ENCODE assay signal across 27 cellular contexts in the genomic region with DNA sequence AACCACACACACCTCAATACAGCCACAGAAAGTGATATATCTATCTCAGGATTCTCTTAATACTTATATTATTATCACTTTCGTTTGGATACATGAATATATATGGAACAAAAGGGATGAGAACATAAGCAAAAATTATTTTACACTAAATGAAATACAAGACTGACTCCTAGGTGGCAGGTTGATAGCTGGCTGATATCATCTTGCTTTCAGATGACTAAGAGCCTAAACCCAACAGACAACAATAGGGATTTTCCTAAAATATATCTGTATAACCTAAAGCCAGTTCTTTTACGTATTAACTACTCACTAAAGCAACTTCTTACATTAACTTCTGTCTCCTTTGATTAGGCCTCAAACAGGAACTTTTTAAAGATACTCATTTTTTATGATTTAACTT.
A peak's percentile ranks its signal among the peaks of the same experiment; 100 is the strongest.
DNase-seq lines count a peak whose midpoint lies in the region; ATAC-seq, FAIRE-seq and TF ChIP-seq lines count a peak whose summit lies in the region.
"Had no signal": no experiment of that assay in that cellular context is flagged by ENCODE, and none has a peak within 500 bp of the region (broad histone marks: within the 10 kb centered on the region; RNA-seq: fewer than 3 reads in every experiment).

No MANE protein-coding gene starts in this region.

- POLR2A ChIA-PET in MCF 10A (lab: Yijun Ruan, JAX), result interaction anchor here (1.2 to 2.0 kb wide), 3 partner anchors 65 to 172 kb away, joined by 4 to 5 read pairs (median 5); a partner anchor contains a TSS
- POLR2A ChIA-PET in GM12878 (lab: Charles Lee), result no interaction called here
- POLR2A ChIA-PET in naive thymus-derived CD4-positive, alpha-beta T cell (lab: Charles Lee), result interaction anchor here (1.3 kb wide), 1 partner anchor 63 kb away, joined by 5 read pairs; no protein-coding TSS in a partner anchor

- H3K4me3 ChIP-seq in mammary epithelial cell (replicated peaks in 1 of 3; ENCODE audit: insufficient read depth in 1 of 3, low read depth in 2 of 3, low read length in 3 of 3) (no peak overlapping the region), GM12878 (no peak overlapping the region)
- H3K4me3 ChIP-seq in naive thymus-derived CD4-positive, alpha-beta T cell (ENCODE audit: low read length), result no peak overlapping the region
- H3K4me3 ChIP-seq: A549, GM23338, MG63, SJSA1 had no signal

- H3K27ac ChIP-seq in mammary epithelial cell (ENCODE audit: insufficient read depth, low read depth, low read length) (no peak overlapping the region), GM12878 (ENCODE audit: control insufficient read depth, insufficient read depth) (no peak overlapping the region)
- no peak overlapping the region for H3K27ac ChIP-seq in naive thymus-derived CD4-positive, alpha-beta T cell (ENCODE audit: low read depth, low read length)
- H3K27ac ChIP-seq: A549, SJSA1 had no signal

- dilution Hi-C loops in mammary epithelial cell (cut with HindIII; ENCODE audit: low sequenced_read_pairs), result no loop called here

- no peaks in the 10 kb centered on the region for H3K27me3 ChIP-seq in mammary epithelial cell (ENCODE audit: insufficient read depth, low read length)
- no peaks in the 10 kb centered on the region for H3K27me3 ChIP-seq in GM12878 (replicated peaks in 1 of 2; ENCODE audit: control insufficient read depth in 2 of 2, insufficient read depth in 2 of 2, low read length in 1 of 2)
- H3K27me3 ChIP-seq in naive thymus-derived CD4-positive, alpha-beta T cell (ENCODE audit: control insufficient read depth in 2 of 2, insufficient read depth in 2 of 2, low read length in 2 of 2), result no peaks in the 10 kb centered on the region
- H3K27me3 ChIP-seq: MG63, SJSA1 had no signal

- CTCF ChIA-PET in mammary epithelial cell (lab: Charles Lee; ENCODE audit: low non-redundant PET) (interaction anchor here (0.5 kb wide), 1 partner anchor 645 kb away, joined by 10 read pairs; no protein-coding TSS in a partner anchor), MCF 10A (lab: Yijun Ruan, JAX) (no interaction called here), GM12878 (lab: Yijun Ruan, JAX) (interaction anchor here (0.9 kb wide), 1 partner anchor 64 kb away, joined by 3 read pairs; no protein-coding TSS in a partner anchor)
- CTCF ChIA-PET in naive thymus-derived CD4-positive, alpha-beta T cell (lab: Charles Lee), result no interaction called here

- WGBS in mammary epithelial cell (ENCODE audit: low coverage, missing lambda C conversion rate), result 83% methylated on average over 2 of the region's 2 CpGs
- 26% methylated on average over 2 of the region's 2 CpGs for WGBS in GM12878 (ENCODE audit: insufficient coverage, insufficient replicate concordance, low lambda C conversion rate, missing lambda C conversion rate)

- no peaks in the 10 kb centered on the region for H3K27me3 Mint-ChIP-seq in MCF 10A (ENCODE audit: insufficient read depth, unreplicated experiment)
- no peaks in the 10 kb centered on the region for H3K27me3 Mint-ChIP-seq in naive thymus-derived CD4-positive, alpha-beta T cell
- peaks cover under 1% of the 10 kb centered on the region for H3K27me3 Mint-ChIP-seq in nephron progenitor cell (ENCODE audit: low read depth, poor library complexity)

- DNase-seq in mammary epithelial cell, result no peak
- DNase-seq in MCF 10A (ENCODE audit: unreplicated experiment), result no peak
- no peak for DNase-seq in GM18507 (ENCODE audit: extremely low spot score, insufficient read length, low read depth)
- DNase-seq in GM12878 (ENCODE audit: low read depth, low spot score), result no peak
- DNase-seq in stimulated activated effector memory CD8-positive, alpha-beta T cell treated with anti-CD3 and anti-CD28 coated beads, Interleukin-12 subunit alpha, Interleukin-12 subunit beta, amount 100 ng/mL, for 72 hours (ENCODE audit: low spot score in 2 of 2), result no peak
- DNase-seq in T-helper 2 cell, result no peak
- DNase-seq in naive thymus-derived CD4-positive, alpha-beta T cell, result no peak
- DNase-seq in nephron progenitor cell, result no peak
- DNase-seq: C1 segment of cervical spinal cord; Caco-2; CD8-positive, alpha-beta T cell; DMS 273 treated with DMSO at 0.1 percent for 48 hours; DMS79; EL; GDM1; H9; HFFc6; KBM-7; MG63; NCI-H2029; NCI-H526 treated with DMSO at 0.1 percent for 48 hours; Right ventricle myocardium superior; RPMI8226 had no signal

- no peak for TF ChIP-seq CTCF in mammary epithelial cell (conservative IDR thresholded peaks at IDR 0.05 in 1 of 2, IDR thresholded peaks at IDR 0.05 in 1 of 2; ENCODE audit: extremely low read depth in 1 of 2, insufficient read depth in 1 of 2, low read depth in 1 of 2, low read length in 2 of 2)
- no peak for TF ChIP-seq CTCF in MCF 10A (IDR thresholded peaks at IDR 0.05; ENCODE audit: unreplicated experiment)
- TF ChIP-seq CTCF in GM12878 (IDR thresholded peaks at IDR 0.05 in 2 of 3, conservative IDR thresholded peaks at IDR 0.05 in 1 of 3; ENCODE audit: control insufficient read depth in 2 of 3, extremely low read depth in 1 of 3, insufficient read depth in 1 of 3, low read depth in 3 of 3, low read length in 3 of 3), result no peak
- no peak for TF ChIP-seq CTCF in nephron progenitor cell (IDR thresholded peaks at IDR 0.05)

- H3K79me2 ChIP-seq in mammary epithelial cell (ENCODE audit: insufficient read depth, low read length), result peaks cover 10% of the 10 kb centered on the region
- H3K79me2 ChIP-seq in GM12878 (ENCODE audit: control insufficient read depth, insufficient read depth, low read length), result no peaks in the 10 kb centered on the region

- H3K36me3 ChIP-seq in mammary epithelial cell (ENCODE audit: insufficient read depth, low read length) (peaks cover 11% of the 10 kb centered on the region), GM12878 (ENCODE audit: control insufficient read depth in 2 of 2, insufficient read depth in 2 of 2, low read length in 1 of 2) (peaks cover 0 to 17% of the 10 kb centered on the region in 2 experiments; a peak in 3 of 4 replicates)
- H3K36me3 ChIP-seq in naive thymus-derived CD4-positive, alpha-beta T cell (ENCODE audit: control insufficient read depth in 2 of 3, insufficient read depth in 3 of 3, low read length in 3 of 3), result peaks cover under 1 to 25% (median 7%) of the 10 kb centered on the region in 3 experiments

- H3K9me3 Mint-ChIP-seq in MCF 10A (ENCODE audit: unreplicated experiment) (no peaks in the 10 kb centered on the region), nephron progenitor cell (peaks cover 8% of the 10 kb centered on the region)
- H3K9me3 Mint-ChIP-seq in stimulated activated effector memory CD8-positive, alpha-beta T cell treated with anti-CD3 and anti-CD28 coated beads, Interleukin-12 subunit alpha, Interleukin-12 subunit beta, amount 100 ng/mL, for 72 hours, result peaks cover 9% of the 10 kb centered on the region
- H3K9me3 Mint-ChIP-seq in naive thymus-derived CD4-positive, alpha-beta T cell, result peaks cover 0 to 11% (median 6%) of the 10 kb centered on the region in 11 donors
- H3K9me3 Mint-ChIP-seq: GM23338, HFFc6 had no signal

- H3K27ac Mint-ChIP-seq in MCF 10A (ENCODE audit: low read depth, unreplicated experiment) (no peak overlapping the region), nephron progenitor cell (no peak overlapping the region)
- peak overlapping the region; percentile 17 for H3K27ac Mint-ChIP-seq in stimulated activated effector memory CD8-positive, alpha-beta T cell treated with anti-CD3 and anti-CD28 coated beads, Interleukin-12 subunit alpha, Interleukin-12 subunit beta, amount 100 ng/mL, for 72 hours
- H3K27ac Mint-ChIP-seq in naive thymus-derived CD4-positive, alpha-beta T cell, result peak overlapping the region in 2 of 9 donors; percentile 71 to 85
- H3K27ac Mint-ChIP-seq: CD8-positive, alpha-beta T cell; GM23338; H9; HFFc6 had no signal

- in situ Hi-C loops in mammary epithelial cell (cut with MboI; ENCODE audit: low sequenced_read_pairs in 2 of 2), result no loop called here
- in situ Hi-C loops in GM12878 (cut with MboI), result no loop called here

- H3K36me3 Mint-ChIP-seq in MCF 10A (ENCODE audit: insufficient read depth, unreplicated experiment), result peaks cover 25% of the 10 kb centered on the region
- peaks cover 68% of the 10 kb centered on the region for H3K36me3 Mint-ChIP-seq in stimulated activated effector memory CD8-positive, alpha-beta T cell treated with anti-CD3 and anti-CD28 coated beads, Interleukin-12 subunit alpha, Interleukin-12 subunit beta, amount 100 ng/mL, for 72 hours
- peaks cover 9 to 42% (median 28%) of the 10 kb centered on the region in 5 donors for H3K36me3 Mint-ChIP-seq in naive thymus-derived CD4-positive, alpha-beta T cell
- peaks cover 43% of the 10 kb centered on the region for H3K36me3 Mint-ChIP-seq in nephron progenitor cell (ENCODE audit: low read depth)

- H3K4me2 ChIP-seq in mammary epithelial cell (ENCODE audit: insufficient read depth, low read depth, low read length), result no peak overlapping the region
- H3K4me2 ChIP-seq in GM12878 (ENCODE audit: control insufficient read depth, insufficient read depth), result no peak overlapping the region
- H3K4me2 ChIP-seq: A549, GM23338 had no signal

- H4K20me1 ChIP-seq in mammary epithelial cell (ENCODE audit: insufficient read depth, low read length), result no peaks in the 10 kb centered on the region
- H4K20me1 ChIP-seq in GM12878 (ENCODE audit: control insufficient read depth, insufficient read depth), result no peaks in the 10 kb centered on the region

- H2AFZ ChIP-seq in mammary epithelial cell (ENCODE audit: low read depth, low read length) (no peak overlapping the region), GM12878 (ENCODE audit: control insufficient read depth, low read depth, low read length) (no peak overlapping the region)
- H2AFZ ChIP-seq: GM23338 had no signal

- no peak overlapping the region for H3K9ac ChIP-seq in mammary epithelial cell (ENCODE audit: insufficient read depth, low read length)
- no peak overlapping the region for H3K9ac ChIP-seq in GM12878 (ENCODE audit: control insufficient read depth, insufficient read depth, low read length)

- no peak for TF ChIP-seq POLR2A in GM12878 (IDR thresholded peaks at IDR 0.05; ENCODE audit: low read depth, low read length)

- H3K4me3 Mint-ChIP-seq in MCF 10A (ENCODE audit: unreplicated experiment) (no peak overlapping the region), nephron progenitor cell (no peak overlapping the region)
- H3K4me3 Mint-ChIP-seq in stimulated activated effector memory CD8-positive, alpha-beta T cell treated with anti-CD3 and anti-CD28 coated beads, Interleukin-12 subunit alpha, Interleukin-12 subunit beta, amount 100 ng/mL, for 72 hours, result no peak overlapping the region
- no peak overlapping the region for H3K4me3 Mint-ChIP-seq in naive thymus-derived CD4-positive, alpha-beta T cell
- H3K4me3 Mint-ChIP-seq: CD8-positive, alpha-beta T cell; GM23338; H9; HFFc6 had no signal

- H3K9me3 ChIP-seq in mammary epithelial cell (replicated peaks; ENCODE audit: insufficient read depth, low read length), result no peaks in the 10 kb centered on the region
- H3K9me3 ChIP-seq in GM12878 (replicated peaks; ENCODE audit: control insufficient read depth, insufficient read depth, low read length), result peaks cover 4% of the 10 kb centered on the region; the same call in 2 of the 3 replicates
- H3K9me3 ChIP-seq in naive thymus-derived CD4-positive, alpha-beta T cell (ENCODE audit: control insufficient read depth in 2 of 3, low read length in 3 of 3), result no peaks in the 10 kb centered on the region
- H3K9me3 ChIP-seq: A549, Caco-2, MG63, SJSA1 had no signal

- intact Hi-C loops in mammary epithelial cell (cut with micrococcal nuclease) (no loop called here), MCF 10A (cut with micrococcal nuclease) (no loop called here), GM12878 (cut with micrococcal nuclease; ENCODE audit: unreplicated experiment) (no loop called here)
- intact Hi-C loops in naive thymus-derived CD4-positive, alpha-beta T cell (cut with micrococcal nuclease), result no loop called here

- FAIRE-seq in GM18507 (lab: Jason Lieb, UNC) (peak; percentile 31), GM12878 (lab: Jason Lieb, UNC) (no peak)
- FAIRE-seq: GM12892 had no signal

- SMC1A ChIA-PET in GM12878 (lab: Charles Lee; ENCODE audit: uncharacterized antibody, unreplicated experiment), result interaction anchor here (0.9 to 1.6 kb wide), 6 partner anchors 15 to 26 kb away, joined by 3 to 5 read pairs (median 4); no protein-coding TSS in a partner anchor

- peak; percentile 51 for ATAC-seq in GM12878
- ATAC-seq in stimulated activated effector memory CD8-positive, alpha-beta T cell treated with anti-CD3 and anti-CD28 coated beads, Interleukin-12 subunit alpha, Interleukin-12 subunit beta, amount 100 ng/mL, for 72 hours, result peak; percentile 65
- ATAC-seq in naive thymus-derived CD4-positive, alpha-beta T cell, result no peak
- ATAC-seq: A549; CD8-positive, alpha-beta T cell; GM23338 had no signal

- H3K4me1 Mint-ChIP-seq in MCF 10A (ENCODE audit: insufficient read depth, unreplicated experiment), result peaks cover 12% of the 10 kb centered on the region
- H3K4me1 Mint-ChIP-seq in stimulated activated effector memory CD8-positive, alpha-beta T cell treated with anti-CD3 and anti-CD28 coated beads, Interleukin-12 subunit alpha, Interleukin-12 subunit beta, amount 100 ng/mL, for 72 hours, result peaks cover 18% of the 10 kb centered on the region
- peaks cover 7 to 19% (median 15%) of the 10 kb centered on the region in 7 donors for H3K4me1 Mint-ChIP-seq in naive thymus-derived CD4-positive, alpha-beta T cell
- no peaks in the 10 kb centered on the region for H3K4me1 Mint-ChIP-seq in nephron progenitor cell
- H3K4me1 Mint-ChIP-seq: GM23338, H9 had no signal

- no peak for TF ChIP-seq RAD21 in GM12878 (IDR thresholded peaks at IDR 0.05; ENCODE audit: insufficient read depth, low read depth, low read length)

- RAD21 ChIA-PET in GM12878 (lab: Charles Lee; ENCODE audit: unreplicated experiment), result interaction anchor here (1.0 kb wide), 1 partner anchor 15 kb away, joined by 3 read pairs; no protein-coding TSS in a partner anchor

- no peak for TF ChIP-seq EP300 in GM12878 (IDR thresholded peaks at IDR 0.05; ENCODE audit: borderline replicate concordance in 1 of 2, control insufficient read depth in 1 of 2, low read depth in 2 of 2, low read length in 2 of 2)

- TSS peak; percentile 4 for BruUV-seq in mammary epithelial cell (replicated peaks; lab: Mats Ljungman, UMichigan)
- no TSS peak for BruUV-seq in MCF 10A (replicated peaks; lab: Mats Ljungman, UMichigan)
- no TSS peak for BruUV-seq in GM12878 (replicated peaks; lab: Mats Ljungman, UMichigan)

- H3K4me1 ChIP-seq in mammary epithelial cell (ENCODE audit: insufficient read depth, low read length) (no peaks in the 10 kb centered on the region), GM12878 (ENCODE audit: control insufficient read depth, insufficient read depth, low read length) (no peaks in the 10 kb centered on the region)
- H3K4me1 ChIP-seq in naive thymus-derived CD4-positive, alpha-beta T cell (ENCODE audit: control insufficient read depth in 2 of 2, insufficient read depth in 2 of 2, low read length in 2 of 2), result no peaks in the 10 kb centered on the region
- H3K4me1 ChIP-seq: Caco-2 had no signal

Comparison
In these comparisons a context has a peak if more than half of its experiments do, and no peak if none do; other contexts are left out.
1. CTCF ChIA-PET loops: an anchor here in mammary epithelial cell (0.5 kb wide) and GM12878 (0.9 kb wide); none called in MCF 10A and naive thymus-derived CD4-positive, alpha-beta T cell.